Comparison of ENCODE assay signal across 29 cellular contexts in genomic region chr20:64173116-64173515, GRCh38. TPM values are rescaled to one million over a fixed set of nuclear protein-coding genes. Genes with fewer than 3 reads are reported as not detected.
"Had no signal": no experiment of that assay in that cellular context is flagged by ENCODE, and none has a peak within 500 bp of the region (broad histone marks: within the 10 kb centered on the region; RNA-seq: fewer than 3 reads in every experiment).

No MANE protein-coding gene starts in this region.

- ATAC-seq: foreskin keratinocyte; gastroesophageal sphincter; left lung; natural killer cell treated with Interleukin-12 subunit alpha and Interleukin-12 subunit beta and Interleukin-15 and Interleukin-18, amount 100 ng/mL, for 72 hours; stimulated activated effector memory CD8-positive, alpha-beta T cell treated with anti-CD3 and anti-CD28 coated beads, Interleukin-12 subunit alpha, Interleukin-12 subunit beta, amount 100 ng/mL, for 72 hours had no signal

- H3K9me3 ChIP-seq: esophagus muscularis mucosa, gastroesophageal sphincter, left lung, prostate gland, right atrium auricular region, sigmoid colon, stomach, thyroid gland had no signal

- H3K36me3 ChIP-seq: esophagus muscularis mucosa, gastroesophageal sphincter, left lung, neural progenitor cell, prostate gland, right atrium auricular region, sigmoid colon, stomach, thyroid gland had no signal

- H3K4me1 ChIP-seq: esophagus muscularis mucosa, foreskin keratinocyte, gastroesophageal sphincter, left lung, prostate gland, right atrium auricular region, sigmoid colon, stomach, thyroid gland had no signal

- H3K27me3 ChIP-seq: right atrium auricular region, thyroid gland had no signal

- H3K9ac ChIP-seq: neural progenitor cell had no signal

- H3K4me2 ChIP-seq: neural progenitor cell had no signal

- H2AFZ ChIP-seq: neural progenitor cell had no signal

- H3K27ac ChIP-seq: coronary artery, esophagus muscularis mucosa, foreskin keratinocyte, gastroesophageal sphincter, left lung, neural progenitor cell, prostate gland, right atrium auricular region, sigmoid colon, stomach, thyroid gland had no signal

- FAIRE-seq: endothelial cell of umbilical vein, keratinocyte had no signal

- H3K4me3 ChIP-seq: coronary artery, esophagus muscularis mucosa, gastroesophageal sphincter, left lung, neural progenitor cell, prostate gland, right atrium auricular region, sigmoid colon, stomach, thyroid gland had no signal

- DNase-seq: central memory CD4-positive, alpha-beta T cell; dermis blood vessel endothelial cell; effector memory CD4-positive, alpha-beta T cell; foreskin keratinocyte; hypothalamus; left lung; sigmoid colon; stimulated activated CD4-positive, alpha-beta T cell treated with anti-CD3 and anti-CD28 coated beads, Interleukin-2, amount 100 ng/mL, for 24 hours; stimulated activated CD4-positive, alpha-beta T cell treated with anti-CD3 and anti-CD28 coated beads, Interleukin-4, amount 100 ng/mL, for 24 hours; stimulated activated naive CD4-positive, alpha-beta T cell treated with Interleukin-2 at 50 U/mL for 16 hours; stomach; thyroid gland; trophoblast cell had no signal

RNA-seq across cellular contexts. Expression of gene MYT1, which starts 8.9 kb away (rescaled TPM):
- total RNA-seq: dermis blood vessel endothelial cell; endothelial cell of umbilical vein; epithelial cell of proximal tubule; esophagus muscularis mucosa; fibroblast of lung; foreskin keratinocyte; left lung; mononuclear cell; natural killer cell treated with Interleukin-12 subunit alpha and Interleukin-12 subunit beta and Interleukin-15 and Interleukin-18, amount 100 ng/mL, for 72 hours; osteocyte; skeletal muscle tissue; subcutaneous adipose tissue had no signal
- polyA plus RNA-seq: endothelial cell of umbilical vein, fibroblast of lung, keratinocyte had no signal
